In the genomic region with DNA sequence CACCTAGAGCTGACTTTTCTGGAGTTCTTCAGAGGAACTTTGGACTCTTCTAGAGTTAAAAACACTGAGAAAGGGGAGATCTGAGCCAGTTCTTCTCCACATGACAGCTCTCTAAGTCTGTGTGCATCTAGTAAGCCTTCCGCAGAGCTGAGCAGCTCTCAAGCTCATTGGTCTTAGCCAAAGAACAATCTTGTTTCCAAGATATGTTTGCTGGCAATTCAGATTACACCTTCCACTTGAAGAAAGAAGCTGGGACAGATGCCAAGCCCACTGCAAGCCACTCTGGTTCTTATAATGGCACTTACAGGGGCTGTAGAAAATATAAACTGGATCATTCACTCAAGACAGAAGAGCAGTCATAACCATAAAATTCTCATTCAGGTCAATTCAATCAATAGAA, we compare ENCODE assay signal across 15 cellular contexts.
A peak's percentile ranks its signal among the peaks of the same experiment; 100 is the strongest.
DNase-seq lines count a peak whose midpoint lies in the region; ATAC-seq and TF ChIP-seq lines count a peak whose summit lies in the region.
"Had no signal": no experiment of that assay in that cellular context is flagged by ENCODE, and none has a peak within 500 bp of the region (broad histone marks: within the 10 kb centered on the region; RNA-seq: fewer than 3 reads in every experiment).

No MANE protein-coding gene starts in this region.

- H3K27ac ChIP-seq in lung (ENCODE audit: low read depth in 1 of 2, low read length in 1 of 2) (no peak overlapping the region), tibial artery (no peak overlapping the region)
- H3K27ac ChIP-seq: A549, HL-60 had no signal

- H3K36me3 ChIP-seq in lung (ENCODE audit: control insufficient read depth in 2 of 2, insufficient read depth in 2 of 2, low read length in 2 of 2): no peaks in the 10 kb centered on the region
- H3K36me3 ChIP-seq in tibial artery: no peaks in the 10 kb centered on the region

- 62 to 83% methylated on average over 1 of the region's 1 CpG for WGBS in lung, 2 donors

- ATAC-seq in lung (ENCODE audit: insufficient read depth, low FRiP score): no peak
- ATAC-seq: A549; CD8-positive, alpha-beta T cell; GM12878; GM23338 had no signal

- intact Hi-C loops in tibial artery (cut with DNase I; ENCODE audit: low total_unique reads): no loop called here

- H3K4me1 ChIP-seq in lung (ENCODE audit: control insufficient read depth in 2 of 2, insufficient read depth in 2 of 2, low read length in 2 of 2) (no peaks in the 10 kb centered on the region), tibial artery (no peaks in the 10 kb centered on the region)
- H3K4me1 ChIP-seq: A549 had no signal

- TF ChIP-seq CTCF in lung (IDR thresholded peaks at IDR 0.05; ENCODE audit: control extremely low read depth, extremely low read depth) (no peak), tibial artery (IDR thresholded peaks at IDR 0.05) (no peak)

- peak; percentile 87 for DNase-seq in DMS79 (lab: John Stamatoyannopoulos, UW)
- peak; percentile 84 for DNase-seq in DMS79 treated with DMSO at 0.1 percent for 48 hours (lab: John Stamatoyannopoulos, UW)
- peak; percentile 80 to 90 for DNase-seq in NCI-H524 (lab: John Stamatoyannopoulos, UW)
- peak; percentile 71 for DNase-seq in lung (ENCODE audit: low spot score)
- no peak for DNase-seq in AG08396 (ENCODE audit: low spot score)
- no peak for DNase-seq in central memory CD4-positive, alpha-beta T cell
- DNase-seq in tibial artery: no peak
- DNase-seq: CD8-positive, alpha-beta T cell; COR-L47; DMS153; H7 had no signal

- H3K4me3 ChIP-seq in lung: no peak overlapping the region
- H3K4me3 ChIP-seq in tibial artery: no peak overlapping the region
- H3K4me3 ChIP-seq: A549, GM12878, GM23338 had no signal

- no peaks in the 10 kb centered on the region for H3K27me3 ChIP-seq in lung (ENCODE audit: control insufficient read depth, insufficient read depth)
- no peaks in the 10 kb centered on the region for H3K27me3 ChIP-seq in tibial artery

- H3K9me3 ChIP-seq in lung (ENCODE audit: control insufficient read depth in 2 of 2, insufficient read depth in 1 of 2, low read length in 1 of 2) (peaks cover 0 to 2% of the 10 kb centered on the region in 2 donors), tibial artery (no peaks in the 10 kb centered on the region)
- H3K9me3 ChIP-seq: A549 had no signal

Comparison
In these comparisons a context has a peak if more than half of its experiments do, and no peak if none do; other contexts are left out.
1. DNase-seq: peak in DMS79 (single experiment), DMS79 treated with DMSO at 0.1 percent for 48 hours (single experiment), NCI-H524 (2 of 2) and lung (single experiment); none in AG08396 (single experiment), central memory CD4-positive, alpha-beta T cell (single experiment) and tibial artery (0 of 2).